ENCODE assay signal across 31 cellular contexts in the genomic region with DNA sequence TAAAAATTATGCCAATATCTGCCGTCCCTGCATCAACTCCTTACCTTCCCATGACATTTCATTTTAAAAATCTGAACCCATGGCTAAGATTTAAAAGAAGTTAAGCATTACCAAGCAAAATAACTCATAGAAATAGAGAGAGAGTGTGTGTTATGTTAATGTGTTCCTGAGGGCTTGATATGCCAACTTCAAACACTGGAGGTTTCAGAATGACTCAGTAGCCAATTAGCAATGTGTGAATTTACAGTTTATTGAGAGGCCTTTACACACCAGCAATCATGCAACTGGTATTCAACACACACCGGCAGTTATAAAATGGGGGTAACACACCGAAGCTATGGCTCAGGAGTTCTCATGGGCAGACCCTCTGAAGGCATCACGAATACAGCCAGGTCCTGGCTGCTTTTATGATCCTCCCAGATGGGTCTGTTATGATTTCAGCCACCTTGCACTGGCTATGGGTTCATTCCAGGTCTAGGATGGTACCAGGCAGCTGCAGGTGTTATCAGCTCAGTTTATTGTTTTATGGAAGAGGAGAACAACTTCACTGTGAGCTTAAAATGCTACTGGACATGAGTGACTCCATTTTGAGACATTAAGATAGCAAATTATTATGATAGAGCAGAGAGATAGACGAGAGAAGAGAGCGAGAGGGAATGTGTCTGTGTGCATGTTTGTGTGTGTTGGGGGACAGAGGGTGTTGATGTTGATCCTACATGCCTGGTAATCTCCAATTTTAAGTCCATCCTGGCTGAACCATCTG.
"Had no signal": no experiment of that assay in that cellular context is flagged by ENCODE, and none has a peak within 500 bp of the region (broad histone marks: within the 10 kb centered on the region; RNA-seq: fewer than 3 reads in every experiment).

No MANE protein-coding gene starts in this region.

- ATAC-seq: activated CD4-positive, alpha-beta T cell treated with anti-CD3 and anti-CD28 coated beads for 36 hours; activated CD4-positive, CD25-positive, alpha-beta regulatory T cell treated with anti-CD3 and anti-CD28 coated beads, Interleukin-2, amount 50 U/mL, for 24 hours; activated CD8-positive, alpha-beta T cell treated with anti-CD3 and anti-CD28 coated beads, Interleukin-2, amount 10 ng/mL, durations not matched to agents 7 days and 5 days; activated naive CD4-positive, alpha-beta T cell treated with anti-CD3 and anti-CD28 coated beads, Interleukin-2, amount 50 U/mL, for 72 hours; PC-3; WTC11 had no signal

- H3K27ac ChIP-seq: adrenal gland, KMS-11, Peyer's patch, SJSA1 had no signal

- H3K4me1 ChIP-seq: adrenal gland, Peyer's patch, SJSA1 had no signal

- H3K9me3 ChIP-seq: adrenal gland, Peyer's patch, SK-N-SH had no signal

- H3K36me3 ChIP-seq: adrenal gland, Peyer's patch, SJSA1 had no signal

- H3K9ac ChIP-seq: KMS-11, SK-N-SH had no signal

- DNase-seq: activated CD4-positive, alpha-beta T cell treated with anti-CD3 and anti-CD28 coated beads for 36 hours; activated CD4-positive, alpha-beta T cell treated with anti-CD3 and anti-CD28 coated beads, Interleukin-2, amount 10 ng/mL, durations not matched to agents 7 days and 5 days; activated CD4-positive, alpha-beta T cell treated with anti-CD3 and anti-CD28 coated beads, Interleukin-2, amount 50 U/mL, for 48 hours; activated CD8-positive, alpha-beta T cell treated with anti-CD3 and anti-CD28 coated beads, Interleukin-2, amount 10 ng/mL, durations not matched to agents 7 days and 5 days; activated gamma-delta T cell treated with Interleukin-2 at 50 U/mL for 16 hours; activated naive CD4-positive, alpha-beta T cell treated with anti-CD3 and anti-CD28 coated beads for 36 hours; activated T-cell treated with anti-CD3 and anti-CD28 coated beads, Interleukin-2, amount 50 U/mL, for 24 hours; adrenal gland; caudate nucleus; cerebellar nuclear complex; MM.1S; MV-4-11; NCI-H1092; NCI-H1436 treated with DMSO at 0.1 percent for 48 hours; NCI-H1694 treated with DMSO at 0.1 percent for 48 hours; NCI-H2029; NCI-H2107; NCI-H2171; NCI-H510A treated with DMSO at 0.1 percent for 48 hours; NCI-H69; NCI-H82; PC-3; Peyer's patch; RPMI8226; SHP77 treated with DMSO at 0.1 percent for 48 hours; SK-N-SH had no signal

- H3K4me2 ChIP-seq: KMS-11, SK-N-SH had no signal

- H3K4me3 ChIP-seq: adrenal gland, Peyer's patch, SJSA1 had no signal

- H3K27me3 ChIP-seq: adrenal gland, Peyer's patch, SJSA1 had no signal
